In the genomic region with DNA sequence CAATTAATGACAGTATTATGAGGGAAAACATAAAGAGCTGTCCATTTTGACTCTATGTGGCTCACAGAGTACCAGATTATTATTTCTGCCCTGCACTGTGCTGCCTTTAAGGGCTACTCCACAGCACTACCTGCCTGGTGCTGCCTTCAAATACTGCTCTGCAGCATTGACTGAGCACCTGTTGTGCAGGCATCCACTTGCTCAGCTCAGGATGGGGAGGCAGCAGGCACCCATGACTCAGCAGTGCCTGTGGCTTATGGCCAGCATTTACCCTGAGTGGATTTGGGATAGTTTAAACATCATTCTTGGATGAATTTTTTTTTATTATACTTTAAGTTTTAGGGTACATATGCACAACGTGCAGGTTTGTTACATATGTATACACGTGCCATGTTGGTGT, we compare ENCODE assay signal across 21 cellular contexts.
"Had no signal": no experiment of that assay in that cellular context is flagged by ENCODE, and none has a peak within 500 bp of the region (broad histone marks: within the 10 kb centered on the region; RNA-seq: fewer than 3 reads in every experiment).

No MANE protein-coding gene starts in this region.

- H3K4me3 ChIP-seq: coronary artery, heart right ventricle, lung, thyroid gland, uterus had no signal

- H3K27me3 ChIP-seq: thyroid gland, uterus had no signal

- H3K27me3 Mint-ChIP-seq: activated CD4-positive, alpha-beta T cell treated with anti-CD3 and anti-CD28 coated beads, Interleukin-2, amount 10 ng/mL, durations not matched to agents 24 days and 14 days had no signal

- DNase-seq: activated B cell treated with CpG ODN at 0.5 μM for 24 hours; activated CD8-positive, alpha-beta memory T cell treated with anti-CD3 and anti-CD28 coated beads, Interleukin-2, amount 50 U/mL, for 4 hours; activated CD8-positive, alpha-beta T cell treated with anti-CD3 and anti-CD28 coated beads, Interleukin-2, amount 10 ng/mL, durations not matched to agents 7 days and 5 days; activated gamma-delta T cell treated with Interleukin-2 at 50 U/mL for 16 hours; amniotic stem cell; central memory CD4-positive, alpha-beta T cell; heart right ventricle; left colon; naive thymus-derived CD4-positive, alpha-beta T cell; posterior cingulate gyrus; stimulated activated CD4-positive, alpha-beta T cell treated with anti-CD3 and anti-CD28 coated beads, Interleukin-2, amount 100 ng/mL, for 48 hours; uterus had no signal

- ATAC-seq: activated CD8-positive, alpha-beta T cell treated with anti-CD3 and anti-CD28 coated beads, Interleukin-2, amount 10 ng/mL, durations not matched to agents 7 days and 5 days; heart right ventricle; left colon; naive thymus-derived CD4-positive, alpha-beta T cell; stimulated activated memory B cell treated with anti-CD40 and anti-IgM and Interleukin-4, amounts not matched to agents 10 μg/mL and 1 μg/mL and 100 μg/mL, for 72 hours had no signal

- H3K27ac ChIP-seq: coronary artery, heart right ventricle, neutrophil, thyroid gland, uterus had no signal

- FAIRE-seq: frontal cortex, TTC549 had no signal

- H3K9me3 Mint-ChIP-seq: activated CD4-positive, alpha-beta T cell treated with anti-CD3 and anti-CD28 coated beads, Interleukin-2, amount 10 ng/mL, durations not matched to agents 24 days and 14 days had no signal

- H3K36me3 ChIP-seq: heart right ventricle, neutrophil, thyroid gland, uterus had no signal

- H3K4me1 Mint-ChIP-seq: activated B cell treated with CpG ODN at 0.5 μM for 24 hours; activated CD4-positive, alpha-beta T cell treated with anti-CD3 and anti-CD28 coated beads, Interleukin-2, amount 10 ng/mL, durations not matched to agents 24 days and 14 days; naive thymus-derived CD4-positive, alpha-beta T cell; stimulated activated memory B cell treated with anti-CD40 and anti-IgM and Interleukin-4, amounts not matched to agents 10 μg/mL and 1 μg/mL and 100 μg/mL, for 72 hours had no signal

- H3K4me1 ChIP-seq: heart right ventricle, thyroid gland, uterus had no signal

- H3K27ac Mint-ChIP-seq: activated B cell treated with CpG ODN at 0.5 μM for 24 hours; activated CD4-positive, alpha-beta T cell treated with anti-CD3 and anti-CD28 coated beads, Interleukin-2, amount 10 ng/mL, durations not matched to agents 24 days and 14 days; activated CD8-positive, alpha-beta T cell treated with anti-CD3 and anti-CD28 coated beads, Interleukin-2, amount 10 ng/mL, durations not matched to agents 7 days and 5 days; activated naive CD8-positive, alpha-beta T cell; naive thymus-derived CD4-positive, alpha-beta T cell; stimulated activated memory B cell treated with anti-CD40 and anti-IgM and Interleukin-4, amounts not matched to agents 10 μg/mL and 1 μg/mL and 100 μg/mL, for 72 hours had no signal

- H3K9me3 ChIP-seq: heart right ventricle, neutrophil, thyroid gland, uterus had no signal

- H3K4me3 Mint-ChIP-seq: activated B cell treated with CpG ODN at 0.5 μM for 24 hours; activated CD4-positive, alpha-beta T cell treated with anti-CD3 and anti-CD28 coated beads, Interleukin-2, amount 10 ng/mL, durations not matched to agents 24 days and 14 days; activated CD8-positive, alpha-beta T cell treated with anti-CD3 and anti-CD28 coated beads, Interleukin-2, amount 10 ng/mL, durations not matched to agents 7 days and 5 days; activated naive CD8-positive, alpha-beta T cell; naive thymus-derived CD4-positive, alpha-beta T cell; stimulated activated memory B cell treated with anti-CD40 and anti-IgM and Interleukin-4, amounts not matched to agents 10 μg/mL and 1 μg/mL and 100 μg/mL, for 72 hours had no signal
